In the genomic region with DNA sequence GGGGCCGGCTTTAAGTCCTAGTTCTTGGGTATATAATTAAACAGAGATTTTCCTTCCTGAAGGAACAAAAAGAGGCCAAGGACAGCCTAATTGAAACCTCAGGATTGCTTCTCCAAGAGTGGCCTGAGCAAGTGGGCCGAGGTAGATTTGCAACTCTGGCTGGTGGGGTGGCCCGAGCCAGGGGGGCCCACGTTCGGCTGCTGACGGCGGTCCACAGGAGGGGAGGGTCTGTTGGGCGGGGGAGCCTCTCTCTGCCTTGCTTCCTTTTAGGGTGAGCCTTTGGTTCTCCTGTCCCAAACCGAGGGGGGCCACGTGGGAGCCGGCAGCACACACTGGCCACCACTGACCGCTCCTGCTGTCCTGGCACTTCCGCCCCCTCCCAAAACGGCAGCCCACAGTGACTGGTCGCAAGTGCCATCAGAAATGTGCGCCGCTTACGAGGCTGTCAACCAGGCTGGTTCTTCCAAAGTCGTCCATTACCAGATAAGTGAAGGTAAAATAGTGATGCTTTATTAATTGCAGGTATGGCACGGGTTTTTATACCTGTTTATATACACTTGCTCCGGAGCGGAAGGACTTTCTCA, we compare ENCODE assay signal across 1 cellular context.
A peak's percentile ranks its signal among the peaks of the same experiment; 100 is the strongest.
TF ChIP-seq lines count a peak whose summit lies in the region.

No MANE protein-coding gene starts in this region.

TF ChIP-seq in endothelial cell of umbilical vein, 7 proteins besides CTCF, POLR2A, EP300 and RAD21:
- TF ChIP-seq, protein P1, sequence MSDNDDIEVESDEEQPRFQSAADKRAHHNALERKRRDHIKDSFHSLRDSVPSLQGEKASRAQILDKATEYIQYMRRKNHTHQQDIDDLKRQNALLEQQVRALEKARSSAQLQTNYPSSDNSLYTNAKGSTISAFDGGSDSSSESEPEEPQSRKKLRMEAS (IDR thresholded peaks at IDR 0.05; ENCODE audit: insufficient read depth, insufficient read length), result no peak
- no peak for TF ChIP-seq MYC (IDR thresholded peaks at IDR 0.05; ENCODE audit: low read depth, low read length)
- peak; percentile 18 for TF ChIP-seq EZH2 (IDR thresholded peaks at IDR 0.05; ENCODE audit: borderline replicate concordance, low read depth, low read length, severe bottlenecking)
- TF ChIP-seq POLR2AphosphoS5 (IDR thresholded peaks at IDR 0.05; ENCODE audit: insufficient read depth, low read depth, low read length), result no peak
- no peak for TF ChIP-seq GATA2 (IDR thresholded peaks at IDR 0.05; ENCODE audit: insufficient read depth, insufficient read length, low read depth, low read length)
